Comparison of ENCODE assay signal across 8 cellular contexts in the genomic region with DNA sequence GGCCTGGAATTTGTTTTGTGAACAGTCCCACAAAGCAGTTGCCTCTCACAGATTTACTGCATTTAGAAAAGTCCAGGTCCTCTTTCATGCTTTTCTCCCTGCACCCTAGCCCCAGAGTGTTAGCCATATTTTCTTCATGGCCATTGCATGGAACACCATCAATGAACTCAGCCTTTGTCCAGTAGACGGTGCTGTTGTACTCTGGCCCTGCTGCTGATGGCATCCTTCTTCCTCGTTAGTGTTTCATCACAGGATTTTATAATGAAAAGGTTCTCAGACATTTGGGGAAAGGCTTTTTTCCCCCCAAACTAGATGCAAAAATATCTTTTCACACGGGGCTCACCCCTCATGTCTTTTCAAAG.
DNase-seq lines count a peak whose midpoint lies in the region; ATAC-seq and TF ChIP-seq lines count a peak whose summit lies in the region.

No MANE protein-coding gene starts in this region.

- WGBS in esophagus muscularis mucosa = 25% methylated on average over 3 of the region's 3 CpGs

- H3K4me1 ChIP-seq in esophagus muscularis mucosa = no peaks in the 10 kb centered on the region

- DNase-seq in activated gamma-delta T cell treated with Interleukin-2 at 50 U/mL for 16 hours (peak; percentile 6), activated gamma-delta T cell (lab: John Stamatoyannopoulos, UW) (no peak), NCI-H2107 (lab: John Stamatoyannopoulos, UW) (peak; percentile 39), esophagus muscularis mucosa (ENCODE audit: extremely low spot score) (no peak), nucleus accumbens (lab: John Stamatoyannopoulos, UW) (peak in 39 of 56 donors; percentile 1 to 69 (median 15)), SW 1271 (lab: John Stamatoyannopoulos, UW) (no peak)

- TF ChIP-seq EP300 in esophagus muscularis mucosa (IDR thresholded peaks at IDR 0.05) = no peak

- H3K27me3 ChIP-seq in esophagus muscularis mucosa = no peaks in the 10 kb centered on the region

- TF ChIP-seq POLR2A in esophagus muscularis mucosa (IDR thresholded peaks at IDR 0.05; ENCODE audit: low read depth) = no peak

- H3K4me3 ChIP-seq in WI38 (ENCODE audit: low read depth, low read length) (no peak overlapping the region), esophagus muscularis mucosa (no peak overlapping the region)

- peak; percentile 69 for ATAC-seq in HG02870 (IDR thresholded peaks at IDR 0.05; ENCODE audit: unreplicated experiment)

- peak; percentile 48 for TF ChIP-seq CTCF in WI38 (IDR thresholded peaks at IDR 0.05; ENCODE audit: low read depth, low read length)
- peak in 2 of 3 experiments; percentile 16 to 37 for TF ChIP-seq CTCF in esophagus muscularis mucosa (IDR thresholded peaks at IDR 0.05)

- no peaks in the 10 kb centered on the region for H3K9me3 ChIP-seq in esophagus muscularis mucosa

- intact Hi-C loops in esophagus muscularis mucosa (cut with DNase I) = no loop called here

- H3K36me3 ChIP-seq in esophagus muscularis mucosa = no peaks in the 10 kb centered on the region

- no peak overlapping the region for H3K27ac ChIP-seq in esophagus muscularis mucosa (replicated peaks in 1 of 4)

Comparison
In these comparisons a context has a peak if more than half of its experiments do, and no peak if none do; other contexts are left out.
1. DNase-seq: peak in activated gamma-delta T cell treated with Interleukin-2 at 50 U/mL for 16 hours (single experiment), NCI-H2107 (single experiment) and nucleus accumbens (39 of 56); none in activated gamma-delta T cell (single experiment), esophagus muscularis mucosa (single experiment) and SW 1271 (0 of 2).